Comparison of ENCODE assay signal across 20 cellular contexts in genomic region chr6:142544199-142544838, GRCh38.
A peak's percentile ranks its signal among the peaks of the same experiment; 100 is the strongest.
DNase-seq lines count a peak whose midpoint lies in the region; ATAC-seq and TF ChIP-seq lines count a peak whose summit lies in the region.
"Had no signal": no experiment of that assay in that cellular context is flagged by ENCODE, and none has a peak within 500 bp of the region (broad histone marks: within the 10 kb centered on the region; RNA-seq: fewer than 3 reads in every experiment).

No MANE protein-coding gene starts in this region.

- peaks cover 0 to 4% (median 2%) of the 10 kb centered on the region in 4 donors for H3K4me1 ChIP-seq in sigmoid colon

- no peak for ATAC-seq in stimulated activated naive CD8-positive, alpha-beta T cell treated with anti-CD3 and anti-CD28 coated beads, Interleukin-15, Interleukin-2, amounts not matched to agents 100 U/mL and 50 U/mL, for 24 hours
- peak; percentile 66 to 89 for ATAC-seq in activated naive CD4-positive, alpha-beta T cell treated with anti-CD3 and anti-CD28 coated beads, Interleukin-2, amount 50 U/mL, for 72 hours
- no peak for ATAC-seq in GM21367 (IDR thresholded peaks at IDR 0.05; ENCODE audit: unreplicated experiment)
- ATAC-seq: GM12878 had no signal

- no peak overlapping the region for H3K27ac ChIP-seq in sigmoid colon
- H3K27ac ChIP-seq: GM23248, HL-60, RWPE1 had no signal

- H3K27ac Mint-ChIP-seq in activated CD4-positive, alpha-beta T cell treated with anti-CD3 and anti-CD28 coated beads, Interleukin-2, amount 10 ng/mL, durations not matched to agents 24 days and 14 days, result peak overlapping the region; percentile 14
- peak overlapping the region; percentile 38 for H3K27ac Mint-ChIP-seq in stimulated activated naive CD8-positive, alpha-beta T cell treated with anti-CD3 and anti-CD28 coated beads, Interleukin-15, Interleukin-2, amounts not matched to agents 100 ng/mL and 50 ng/mL, for 24 hours
- H3K27ac Mint-ChIP-seq in activated naive CD4-positive, alpha-beta T cell treated with anti-CD3 and anti-CD28 coated beads, Interleukin-2, amount 50 U/mL, for 72 hours, result peak overlapping the region; percentile 16 to 70
- H3K27ac Mint-ChIP-seq: CD8-positive, alpha-beta memory T cell; IgD-negative memory B cell had no signal

- TF ChIP-seq EP300 in sigmoid colon (IDR thresholded peaks at IDR 0.05), result no peak

- no peak for DNase-seq in activated CD4-positive, alpha-beta T cell treated with anti-CD3 and anti-CD28 coated beads, Interleukin-2, amount 10 ng/mL, durations not matched to agents 24 days and 14 days
- DNase-seq in activated CD4-positive, alpha-beta T cell treated with anti-CD3 and anti-CD28 coated beads, Interleukin-2, amount 50 U/mL, for 4 hours, result no peak
- DNase-seq in stimulated activated naive CD8-positive, alpha-beta T cell treated with anti-CD3 and anti-CD28 coated beads, Interleukin-15, Interleukin-2, amounts not matched to agents 100 U/mL and 50 U/mL, for 24 hours, result no peak
- no peak for DNase-seq in activated naive CD4-positive, alpha-beta T cell treated with anti-CD3 and anti-CD28 coated beads, Interleukin-2, amount 50 U/mL, for 72 hours (ENCODE audit: low spot score in 2 of 2)
- DNase-seq in SW 1271 (lab: John Stamatoyannopoulos, UW) (no peak), sigmoid colon (no peak)
- DNase-seq: 8988T; CD8-positive, alpha-beta memory T cell; DMS79 treated with DMSO at 0.1 percent for 48 hours; GM23248; HCEC 1CT; MV-4-11; NCI-H1930; OCI-M1 had no signal

- no peak overlapping the region for H3K4me3 Mint-ChIP-seq in activated CD4-positive, alpha-beta T cell treated with anti-CD3 and anti-CD28 coated beads, Interleukin-2, amount 10 ng/mL, durations not matched to agents 24 days and 14 days
- H3K4me3 Mint-ChIP-seq in stimulated activated naive CD8-positive, alpha-beta T cell treated with anti-CD3 and anti-CD28 coated beads, Interleukin-15, Interleukin-2, amounts not matched to agents 100 ng/mL and 50 ng/mL, for 24 hours, result no peak overlapping the region
- H3K4me3 Mint-ChIP-seq: CD8-positive, alpha-beta memory T cell; IgD-negative memory B cell had no signal

- H3K9me3 Mint-ChIP-seq in activated CD4-positive, alpha-beta T cell treated with anti-CD3 and anti-CD28 coated beads, Interleukin-2, amount 10 ng/mL, durations not matched to agents 24 days and 14 days, result peaks cover 5% of the 10 kb centered on the region
- no peaks in the 10 kb centered on the region for H3K9me3 Mint-ChIP-seq in stimulated activated naive CD8-positive, alpha-beta T cell treated with anti-CD3 and anti-CD28 coated beads, Interleukin-15, Interleukin-2, amounts not matched to agents 100 ng/mL and 50 ng/mL, for 24 hours
- H3K9me3 Mint-ChIP-seq in activated naive CD4-positive, alpha-beta T cell treated with anti-CD3 and anti-CD28 coated beads, Interleukin-2, amount 50 U/mL, for 72 hours, result peaks cover 0 to 16% of the 10 kb centered on the region in 2 donors
- H3K9me3 Mint-ChIP-seq: CD8-positive, alpha-beta memory T cell had no signal

- H3K36me3 Mint-ChIP-seq in activated CD4-positive, alpha-beta T cell treated with anti-CD3 and anti-CD28 coated beads, Interleukin-2, amount 10 ng/mL, durations not matched to agents 24 days and 14 days (ENCODE audit: low read depth), result no peaks in the 10 kb centered on the region
- no peaks in the 10 kb centered on the region for H3K36me3 Mint-ChIP-seq in stimulated activated naive CD8-positive, alpha-beta T cell treated with anti-CD3 and anti-CD28 coated beads, Interleukin-15, Interleukin-2, amounts not matched to agents 100 ng/mL and 50 ng/mL, for 24 hours (ENCODE audit: low read depth)
- H3K36me3 Mint-ChIP-seq in activated naive CD4-positive, alpha-beta T cell treated with anti-CD3 and anti-CD28 coated beads, Interleukin-2, amount 50 U/mL, for 72 hours, result no peaks in the 10 kb centered on the region
- H3K36me3 Mint-ChIP-seq: CD8-positive, alpha-beta memory T cell; IgD-negative memory B cell had no signal

- H3K4me3 ChIP-seq in sigmoid colon, result no peak overlapping the region
- H3K4me3 ChIP-seq: GM12878, GM23248 had no signal

- intact Hi-C loops in activated CD4-positive, alpha-beta T cell treated with anti-CD3 and anti-CD28 coated beads, Interleukin-2, amount 10 ng/mL, durations not matched to agents 24 days and 14 days (cut with micrococcal nuclease), result no loop called here
- intact Hi-C loops in sigmoid colon (cut with DNase I), result no loop called here

- H3K27me3 Mint-ChIP-seq in activated CD4-positive, alpha-beta T cell treated with anti-CD3 and anti-CD28 coated beads, Interleukin-2, amount 10 ng/mL, durations not matched to agents 24 days and 14 days, result no peaks in the 10 kb centered on the region
- no peaks in the 10 kb centered on the region for H3K27me3 Mint-ChIP-seq in stimulated activated naive CD8-positive, alpha-beta T cell treated with anti-CD3 and anti-CD28 coated beads, Interleukin-15, Interleukin-2, amounts not matched to agents 100 ng/mL and 50 ng/mL, for 24 hours

- TF ChIP-seq POLR2A in sigmoid colon (IDR thresholded peaks at IDR 0.05), result no peak

- TF ChIP-seq CTCF in sigmoid colon (IDR thresholded peaks at IDR 0.05), result no peak

- no peaks in the 10 kb centered on the region for H3K9me3 ChIP-seq in sigmoid colon

- no peaks in the 10 kb centered on the region for H3K36me3 ChIP-seq in sigmoid colon

- H3K4me1 Mint-ChIP-seq in activated CD4-positive, alpha-beta T cell treated with anti-CD3 and anti-CD28 coated beads, Interleukin-2, amount 10 ng/mL, durations not matched to agents 24 days and 14 days, result peaks cover 19% of the 10 kb centered on the region
- H3K4me1 Mint-ChIP-seq in stimulated activated naive CD8-positive, alpha-beta T cell treated with anti-CD3 and anti-CD28 coated beads, Interleukin-15, Interleukin-2, amounts not matched to agents 100 ng/mL and 50 ng/mL, for 24 hours (ENCODE audit: low read depth), result peaks cover 30% of the 10 kb centered on the region
- H3K4me1 Mint-ChIP-seq: IgD-negative memory B cell had no signal

- no peaks in the 10 kb centered on the region for H3K27me3 ChIP-seq in sigmoid colon

Comparison
In these comparisons a context has a peak if more than half of its experiments do, and no peak if none do; other contexts are left out.
1. ATAC-seq: peak in activated naive CD4-positive, alpha-beta T cell treated with anti-CD3 and anti-CD28 coated beads, Interleukin-2, amount 50 U/mL, for 72 hours (2 of 2); none in stimulated activated naive CD8-positive, alpha-beta T cell treated with anti-CD3 and anti-CD28 coated beads, Interleukin-15, Interleukin-2, amounts not matched to agents 100 U/mL and 50 U/mL, for 24 hours (single experiment) and GM21367 (single experiment).
2. Peak in every context shown above with its lines, with median percentiles within 50 percentile points of each other: H3K27ac Mint-ChIP-seq.